21 cellular contexts compared by ENCODE assay signal in genomic region chr7:141950796-141951195, GRCh38.
"Had no signal": no experiment of that assay in that cellular context is flagged by ENCODE, and none has a peak within 500 bp of the region (broad histone marks: within the 10 kb centered on the region; RNA-seq: fewer than 3 reads in every experiment).

No MANE protein-coding gene starts in this region.

- ATAC-seq: esophagus mucosa; gastroesophageal sphincter; heart left ventricle; left lobe of liver; naive thymus-derived CD4-positive, alpha-beta T cell; right cardiac atrium; stimulated activated effector memory CD8-positive, alpha-beta T cell treated with anti-CD3 and anti-CD28 coated beads, Interleukin-12 subunit alpha, Interleukin-12 subunit beta, amount 100 ng/mL, for 72 hours had no signal

- DNase-seq: cortex of kidney; dorsolateral prefrontal cortex; effector CD4-positive, alpha-beta T cell; endodermal cell; foreskin fibroblast; heart left ventricle; kidney; naive thymus-derived CD4-positive, alpha-beta T cell; nucleus accumbens; right cardiac atrium; sigmoid colon; stimulated activated CD4-positive, alpha-beta T cell treated with anti-CD3 and anti-CD28 coated beads, Interleukin-2, amount 100 ng/mL, for 24 hours; stimulated activated CD4-positive, alpha-beta T cell treated with anti-CD3 and anti-CD28 coated beads, Interleukin-4, amount 100 ng/mL, for 24 hours; stimulated activated naive CD4-positive, alpha-beta T cell treated with Interleukin-2 at 50 U/mL for 16 hours; stomach; thyroid gland; trophoblast cell had no signal
